Comparison of ENCODE assay signal across 14 cellular contexts in genomic region chr2:144583741-144584453, GRCh38.
DNase-seq lines count a peak whose midpoint lies in the region; ATAC-seq and TF ChIP-seq lines count a peak whose summit lies in the region.
"Had no signal": no experiment of that assay in that cellular context is flagged by ENCODE, and none has a peak within 500 bp of the region (broad histone marks: within the 10 kb centered on the region; RNA-seq: fewer than 3 reads in every experiment).

No MANE protein-coding gene starts in this region.

- peaks cover 42% of the 10 kb centered on the region for H3K4me1 ChIP-seq in OCI-LY7 (ENCODE audit: insufficient read depth, low read length, poor library complexity, severe bottlenecking)

- no peaks in the 10 kb centered on the region for H3K36me3 ChIP-seq in OCI-LY7 (ENCODE audit: insufficient read depth, low read length)
- H3K36me3 ChIP-seq: BLaER1 had no signal

- no TSS peak for BruUV-seq in OCI-LY7 (replicated peaks; lab: Mats Ljungman, UMichigan)

- H3K27me3 ChIP-seq in CD4-positive, alpha-beta T cell (ENCODE audit: control insufficient read depth, insufficient read depth, low read length) = no peaks in the 10 kb centered on the region

- peaks cover 20% of the 10 kb centered on the region for H3K27me3 Mint-ChIP-seq in activated CD4-positive, alpha-beta memory T cell treated with anti-CD3 and anti-CD28 coated beads for 36 hours
- peaks cover 31% of the 10 kb centered on the region for H3K27me3 Mint-ChIP-seq in activated CD4-positive, alpha-beta memory T cell treated with anti-CD3 and anti-CD28 coated beads, Interleukin-2, amount 10 ng/mL, durations not matched to agents 7 days and 5 days
- no peaks in the 10 kb centered on the region for H3K27me3 Mint-ChIP-seq in CD4-positive, alpha-beta T cell

- H3K9me3 Mint-ChIP-seq in activated CD4-positive, alpha-beta memory T cell treated with anti-CD3 and anti-CD28 coated beads for 36 hours = no peaks in the 10 kb centered on the region
- no peaks in the 10 kb centered on the region for H3K9me3 Mint-ChIP-seq in activated CD4-positive, alpha-beta memory T cell treated with anti-CD3 and anti-CD28 coated beads, Interleukin-2, amount 10 ng/mL, durations not matched to agents 7 days and 5 days
- H3K9me3 Mint-ChIP-seq in CD4-positive, alpha-beta T cell = no peaks in the 10 kb centered on the region
- H3K9me3 Mint-ChIP-seq: T-helper 1 cell treated with Interleukin-12 subunit alpha and Interleukin-12 subunit beta and Interleukin-4 antibody, amounts not matched to agents 30 μg/mL and 1 μg/mL, for 36 hours had no signal

- H3K9me3 ChIP-seq in OCI-LY7 (ENCODE audit: low read length) = no peaks in the 10 kb centered on the region; the same call in 1 of the 2 replicates
- no peaks in the 10 kb centered on the region for H3K9me3 ChIP-seq in CD4-positive, alpha-beta T cell (ENCODE audit: control insufficient read depth, low read length)
- H3K9me3 ChIP-seq: BLaER1 had no signal

- H3K4me2 ChIP-seq in OCI-LY7 (ENCODE audit: low read length) = peak overlapping the region; percentile 12; the same call in 1 of the 2 replicates
- H3K4me2 ChIP-seq: BLaER1 had no signal

- H3K27ac ChIP-seq in OCI-LY7 (ENCODE audit: low read depth, low read length, poor library complexity, severe bottlenecking) (no peak overlapping the region), epithelial cell of prostate (peak overlapping the region; percentile 25)
- H3K27ac ChIP-seq in CD4-positive, alpha-beta T cell (ENCODE audit: low read depth, low read length) = no peak overlapping the region
- H3K27ac ChIP-seq: BLaER1 had no signal

- H3K4me3 ChIP-seq in OCI-LY7 (ENCODE audit: low read depth, low read length, poor library complexity, severe bottlenecking) = no peak overlapping the region
- H3K4me3 ChIP-seq: BLaER1 had no signal

- peak; percentile 16 for DNase-seq in activated CD4-positive, alpha-beta memory T cell treated with anti-CD3 and anti-CD28 coated beads for 36 hours
- no peak for DNase-seq in activated CD4-positive, alpha-beta memory T cell treated with anti-CD3 and anti-CD28 coated beads, Interleukin-2, amount 10 ng/mL, durations not matched to agents 7 days and 5 days
- no peak for DNase-seq in OCI-LY7 (ENCODE audit: low spot score)
- peak; percentile 29 for DNase-seq in epithelial cell of prostate (ENCODE audit: low read depth, low spot score)
- no peak for DNase-seq in omental fat pad (ENCODE audit: low spot score)
- DNase-seq in epidermal melanocyte (ENCODE audit: insufficient read length, low spot score) = no peak
- DNase-seq in CD4-positive, alpha-beta T cell = no peak
- DNase-seq: Karpas-422, mesendoderm, NCI-H774, small intestine had no signal

- ATAC-seq in omental fat pad (ENCODE audit: low FRiP score) = peak; percentile 60
- ATAC-seq in GM19463 (IDR thresholded peaks at IDR 0.05; ENCODE audit: unreplicated experiment) = no peak
- ATAC-seq in CD4-positive, alpha-beta T cell (ENCODE audit: poor library complexity) = no peak

- no peak overlapping the region for H3K27ac Mint-ChIP-seq in activated CD4-positive, alpha-beta memory T cell treated with anti-CD3 and anti-CD28 coated beads for 36 hours
- no peak overlapping the region for H3K27ac Mint-ChIP-seq in activated CD4-positive, alpha-beta memory T cell treated with anti-CD3 and anti-CD28 coated beads, Interleukin-2, amount 10 ng/mL, durations not matched to agents 7 days and 5 days
- H3K27ac Mint-ChIP-seq in CD4-positive, alpha-beta T cell = no peak overlapping the region
- H3K27ac Mint-ChIP-seq: T-helper 1 cell treated with Interleukin-12 subunit alpha and Interleukin-12 subunit beta and Interleukin-4 antibody, amounts not matched to agents 30 μg/mL and 1 μg/mL, for 36 hours had no signal

- no peaks in the 10 kb centered on the region; the same call in 1 of the 2 replicates for H3K9me2 ChIP-seq in OCI-LY7 (ENCODE audit: insufficient read depth, low read length)

- POLR2A ChIA-PET in activated CD4-positive, alpha-beta memory T cell treated with anti-CD3 and anti-CD28 coated beads for 36 hours (lab: Charles Lee) = interaction anchor here (1.1 kb wide), 1 partner anchor 11 kb away, joined by 4 read pairs; no protein-coding TSS in a partner anchor
- POLR2A ChIA-PET in activated CD4-positive, alpha-beta memory T cell treated with anti-CD3 and anti-CD28 coated beads, Interleukin-2, amount 10 ng/mL, durations not matched to agents 7 days and 5 days (lab: Charles Lee) = no interaction called here
- POLR2A ChIA-PET in OCI-LY7 (lab: Charles Lee) = interaction anchor here (0.6 to 2.7 kb wide), 11 partner anchors 11 to 761 kb away, joined by 3 to 13 read pairs (median 5); no protein-coding TSS in a partner anchor
- POLR2A ChIA-PET in CD4-positive, alpha-beta T cell (lab: Charles Lee) = no interaction called here

- H3K79me2 ChIP-seq in OCI-LY7 (ENCODE audit: insufficient read depth, low read depth, low read length) = no peaks in the 10 kb centered on the region

- H4K20me1 ChIP-seq in OCI-LY7 (ENCODE audit: insufficient read depth, low read length) = no peaks in the 10 kb centered on the region
- H4K20me1 ChIP-seq: BLaER1 had no signal

- no peaks in the 10 kb centered on the region for H3K36me3 Mint-ChIP-seq in activated CD4-positive, alpha-beta memory T cell treated with anti-CD3 and anti-CD28 coated beads for 36 hours
- H3K36me3 Mint-ChIP-seq in activated CD4-positive, alpha-beta memory T cell treated with anti-CD3 and anti-CD28 coated beads, Interleukin-2, amount 10 ng/mL, durations not matched to agents 7 days and 5 days (ENCODE audit: low read depth) = no peaks in the 10 kb centered on the region
- no peaks in the 10 kb centered on the region for H3K36me3 Mint-ChIP-seq in CD4-positive, alpha-beta T cell (ENCODE audit: low read depth)

- CTCF ChIA-PET in activated CD4-positive, alpha-beta memory T cell treated with anti-CD3 and anti-CD28 coated beads for 36 hours (lab: Charles Lee) = no interaction called here
- CTCF ChIA-PET in activated CD4-positive, alpha-beta memory T cell treated with anti-CD3 and anti-CD28 coated beads, Interleukin-2, amount 10 ng/mL, durations not matched to agents 7 days and 5 days (lab: Charles Lee) = no interaction called here
- CTCF ChIA-PET in OCI-LY7 (lab: Charles Lee; ENCODE audit: unreplicated experiment) = interaction anchor here (0.9 kb wide), 1 partner anchor 12 kb away, joined by 4 read pairs; no protein-coding TSS in a partner anchor
- CTCF ChIA-PET in CD4-positive, alpha-beta T cell (lab: Charles Lee) = no interaction called here

- no peak overlapping the region for H3K4me3 Mint-ChIP-seq in activated CD4-positive, alpha-beta memory T cell treated with anti-CD3 and anti-CD28 coated beads for 36 hours
- no peak overlapping the region for H3K4me3 Mint-ChIP-seq in activated CD4-positive, alpha-beta memory T cell treated with anti-CD3 and anti-CD28 coated beads, Interleukin-2, amount 10 ng/mL, durations not matched to agents 7 days and 5 days
- no peak overlapping the region for H3K4me3 Mint-ChIP-seq in CD4-positive, alpha-beta T cell
- H3K4me3 Mint-ChIP-seq: T-helper 1 cell treated with Interleukin-12 subunit alpha and Interleukin-12 subunit beta and Interleukin-4 antibody, amounts not matched to agents 30 μg/mL and 1 μg/mL, for 36 hours had no signal

- intact Hi-C loops in activated CD4-positive, alpha-beta memory T cell treated with anti-CD3 and anti-CD28 coated beads for 36 hours (cut with micrococcal nuclease) = loop anchor here (1.0 to 5.0 kb wide), 3 partner anchors 11 to 338 kb away; no protein-coding TSS in a partner anchor
- intact Hi-C loops in OCI-LY7 (cut with micrococcal nuclease; ENCODE audit: unreplicated experiment) = loop anchor here (10.0 kb wide), 2 partner anchors 249 to 339 kb away; a partner anchor contains a TSS
- intact Hi-C loops in CD4-positive, alpha-beta T cell (cut with DNase I, micrococcal nuclease) = no loop called here

- peak overlapping the region; percentile 52; the same call in 1 of the 2 replicates for H2AFZ ChIP-seq in OCI-LY7 (ENCODE audit: low read length)

- TF ChIP-seq CTCF in OCI-LY7 (conservative IDR thresholded peaks at IDR 0.05; ENCODE audit: low read length) = no peak
- no peak for TF ChIP-seq CTCF in omental fat pad (IDR thresholded peaks at IDR 0.05)
- TF ChIP-seq CTCF in CD4-positive, alpha-beta T cell (IDR thresholded peaks at IDR 0.05) = no peak

- peaks cover 9% of the 10 kb centered on the region for H3K4me1 Mint-ChIP-seq in activated CD4-positive, alpha-beta memory T cell treated with anti-CD3 and anti-CD28 coated beads for 36 hours (ENCODE audit: low read depth)
- H3K4me1 Mint-ChIP-seq in activated CD4-positive, alpha-beta memory T cell treated with anti-CD3 and anti-CD28 coated beads, Interleukin-2, amount 10 ng/mL, durations not matched to agents 7 days and 5 days = peaks cover 7% of the 10 kb centered on the region
- peaks cover 22% of the 10 kb centered on the region for H3K4me1 Mint-ChIP-seq in CD4-positive, alpha-beta T cell (ENCODE audit: low read depth)

Comparison
In these comparisons a context has a peak if more than half of its experiments do, and no peak if none do; other contexts are left out.
1. DNase-seq: peak in activated CD4-positive, alpha-beta memory T cell treated with anti-CD3 and anti-CD28 coated beads for 36 hours (single experiment) and epithelial cell of prostate (single experiment); none in activated CD4-positive, alpha-beta memory T cell treated with anti-CD3 and anti-CD28 coated beads, Interleukin-2, amount 10 ng/mL, durations not matched to agents 7 days and 5 days (single experiment), OCI-LY7 (single experiment), omental fat pad (single experiment), epidermal melanocyte (single experiment) and CD4-positive, alpha-beta T cell (0 of 10).
2. POLR2A ChIA-PET loops: an anchor here in activated CD4-positive, alpha-beta memory T cell treated with anti-CD3 and anti-CD28 coated beads for 36 hours (1.1 kb wide) and OCI-LY7 (0.6 to 2.7 kb wide); none called in activated CD4-positive, alpha-beta memory T cell treated with anti-CD3 and anti-CD28 coated beads, Interleukin-2, amount 10 ng/mL, durations not matched to agents 7 days and 5 days and CD4-positive, alpha-beta T cell.
3. intact Hi-C loops: an anchor here in activated CD4-positive, alpha-beta memory T cell treated with anti-CD3 and anti-CD28 coated beads for 36 hours (1.0 to 5.0 kb wide) and OCI-LY7 (10.0 kb wide); none called in CD4-positive, alpha-beta T cell.